In genomic region chr4:107997794-107998193, GRCh38 we compare ENCODE assay signal across 15 cellular contexts. TPM values are rescaled to one million over a fixed set of nuclear protein-coding genes. Genes with fewer than 3 reads are reported as not detected.
DNase-seq lines count a peak whose midpoint lies in the region; ATAC-seq and TF ChIP-seq lines count a peak whose summit lies in the region.
"Had no signal": no experiment of that assay in that cellular context is flagged by ENCODE, and none has a peak within 500 bp of the region (broad histone marks: within the 10 kb centered on the region; RNA-seq: fewer than 3 reads in every experiment).

No MANE protein-coding gene starts in this region.

- H3K27me3 ChIP-seq in esophagus squamous epithelium, result no peaks in the 10 kb centered on the region
- no peaks in the 10 kb centered on the region for H3K27me3 ChIP-seq in muscle layer of duodenum (ENCODE audit: low read depth, low read length)

- H3K27ac ChIP-seq in esophagus squamous epithelium (peak overlapping the region; percentile 0 to 75 (median 71)), muscle layer of duodenum (ENCODE audit: low read length) (peak overlapping the region; percentile 32)

- H3K9me3 ChIP-seq in esophagus squamous epithelium (no peaks in the 10 kb centered on the region), muscle layer of duodenum (ENCODE audit: control insufficient read depth in 1 of 2, low read length in 2 of 2) (no peaks in the 10 kb centered on the region)

- H3K4me1 ChIP-seq in esophagus squamous epithelium (peaks cover 0 to 31% (median 5%) of the 10 kb centered on the region in 3 donors), muscle layer of duodenum (ENCODE audit: control insufficient read depth in 1 of 2, insufficient read depth in 2 of 2, low read length in 2 of 2) (peaks cover 0 to under 1% of the 10 kb centered on the region in 2 donors)

- peaks cover 50% of the 10 kb centered on the region for H3K4me1 Mint-ChIP-seq in stimulated activated memory B cell treated with anti-CD40 and anti-IgM and Interleukin-4, amounts not matched to agents 10 μg/mL and 1 μg/mL and 100 μg/mL, for 72 hours

- H3K36me3 Mint-ChIP-seq in stimulated activated memory B cell treated with anti-CD40 and anti-IgM and Interleukin-4, amounts not matched to agents 10 μg/mL and 1 μg/mL and 100 μg/mL, for 72 hours, result peaks cover 44% of the 10 kb centered on the region
- H3K36me3 Mint-ChIP-seq: natural killer cell had no signal

- 83 to 87% methylated on average over 2 of the region's 2 CpGs for whole genome bisulfite sequencing in esophagus squamous epithelium, 2 donors

- no peak for TF ChIP-seq CTCF in esophagus squamous epithelium (IDR thresholded peaks at IDR 0.05)

- H3K4me3 Mint-ChIP-seq in stimulated activated memory B cell treated with anti-CD40 and anti-IgM and Interleukin-4, amounts not matched to agents 10 μg/mL and 1 μg/mL and 100 μg/mL, for 72 hours, result no peak overlapping the region
- H3K4me3 Mint-ChIP-seq: natural killer cell had no signal

- no peaks in the 10 kb centered on the region for H3K27me3 Mint-ChIP-seq in stimulated activated memory B cell treated with anti-CD40 and anti-IgM and Interleukin-4, amounts not matched to agents 10 μg/mL and 1 μg/mL and 100 μg/mL, for 72 hours

- no peaks in the 10 kb centered on the region for H3K9me3 Mint-ChIP-seq in stimulated activated memory B cell treated with anti-CD40 and anti-IgM and Interleukin-4, amounts not matched to agents 10 μg/mL and 1 μg/mL and 100 μg/mL, for 72 hours

- peak; percentile 1 for DNase-seq in NCI-H69 (lab: John Stamatoyannopoulos, UW)
- DNase-seq in esophagus squamous epithelium (lab: John Stamatoyannopoulos, UW), result no peak
- peak; percentile 29 for DNase-seq in superior temporal gyrus (ENCODE audit: extremely low spot score)
- no peak for DNase-seq in ureter (ENCODE audit: low spot score)
- no peak for DNase-seq in RPMI8226
- DNase-seq: AML-193; DMS 273 treated with DMSO at 0.1 percent for 48 hours; H7; natural killer cell; NCI-H1092 treated with DMSO at 0.1 percent for 48 hours; NCI-H226; stimulated activated naive CD8-positive, alpha-beta T cell treated with anti-CD3 and anti-CD28 coated beads, Interleukin-15, Interleukin-2, amounts not matched to agents 100 U/mL and 50 U/mL, for 24 hours had no signal

- H3K36me3 ChIP-seq in esophagus squamous epithelium (peaks cover 0 to 4% (median 0%) of the 10 kb centered on the region in 3 donors), muscle layer of duodenum (ENCODE audit: control insufficient read depth in 1 of 2, insufficient read depth in 2 of 2, low read length in 2 of 2) (peaks cover 0 to 7% of the 10 kb centered on the region in 2 donors)

- no peak overlapping the region for H3K27ac Mint-ChIP-seq in stimulated activated memory B cell treated with anti-CD40 and anti-IgM and Interleukin-4, amounts not matched to agents 10 μg/mL and 1 μg/mL and 100 μg/mL, for 72 hours
- H3K27ac Mint-ChIP-seq: natural killer cell had no signal

- no peak overlapping the region for H3K4me3 ChIP-seq in esophagus squamous epithelium
- H3K4me3 ChIP-seq in muscle layer of duodenum (ENCODE audit: low read depth in 1 of 2, low read length in 2 of 2), result no peak overlapping the region

- intact Hi-C loops in esophagus squamous epithelium (cut with DNase I), result no loop called here

- no peak for TF ChIP-seq POLR2A in esophagus squamous epithelium (IDR thresholded peaks at IDR 0.05)

- ATAC-seq in stimulated activated memory B cell treated with anti-CD40 and anti-IgM and Interleukin-4, amounts not matched to agents 10 μg/mL and 1 μg/mL and 100 μg/mL, for 72 hours, result no peak
- no peak for ATAC-seq in GM18909 (IDR thresholded peaks at IDR 0.05; ENCODE audit: poor library complexity, unreplicated experiment)
- ATAC-seq: natural killer cell; stimulated activated naive CD8-positive, alpha-beta T cell treated with anti-CD3 and anti-CD28 coated beads, Interleukin-15, Interleukin-2, amounts not matched to agents 100 U/mL and 50 U/mL, for 24 hours had no signal

RNA-seq across cellular contexts. Expression of gene HADH, which starts 8.1 kb away (rescaled TPM):
- 10 to 100 TPM; 26.8 to 46.5 (median 38.1) TPM for total RNA-seq in esophagus squamous epithelium
- total RNA-seq in ureter, result 62.7 TPM

Comparison
In these comparisons a context has a peak if more than half of its experiments do, and no peak if none do; other contexts are left out.
1. DNase-seq: peak in NCI-H69 (single experiment) and superior temporal gyrus (single experiment); none in esophagus squamous epithelium (single experiment), ureter (single experiment) and RPMI8226 (single experiment).